Comparison of ENCODE assay signal across 27 cellular contexts in the genomic region with DNA sequence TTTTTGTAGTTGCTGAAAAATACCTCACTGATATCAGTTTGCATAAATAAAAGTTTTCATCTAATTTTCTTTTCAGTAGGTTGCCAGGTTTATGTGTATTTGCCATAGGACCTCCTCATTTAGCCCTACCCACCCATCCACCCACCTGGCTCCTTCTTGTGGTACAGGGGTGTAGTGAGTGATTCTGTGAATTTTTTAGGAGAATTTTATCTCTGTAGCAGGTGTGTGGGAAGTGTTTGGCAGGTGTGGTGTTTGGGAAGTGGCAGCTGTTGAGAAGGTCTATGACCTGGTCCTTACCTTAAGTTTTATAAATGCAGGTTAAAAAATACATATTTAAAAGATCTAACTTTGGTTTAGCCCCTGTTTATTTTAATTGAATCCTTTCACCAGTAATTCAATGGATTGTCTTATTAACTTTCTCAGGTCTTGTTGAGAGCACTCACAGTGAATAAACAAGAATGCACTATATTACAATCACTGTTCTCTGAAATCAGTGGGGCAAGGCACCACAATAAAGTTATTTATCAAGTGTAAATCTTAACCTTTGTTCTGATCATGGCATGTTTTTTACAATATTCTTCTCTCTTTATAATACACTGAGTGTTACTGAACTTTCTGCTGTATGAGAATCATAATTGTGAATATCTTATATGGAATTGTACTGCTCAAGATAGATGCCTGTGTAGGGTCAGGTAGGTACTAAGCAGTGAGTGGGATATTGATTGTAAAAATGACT.
"Had no signal": no experiment of that assay in that cellular context is flagged by ENCODE, and none has a peak within 500 bp of the region (broad histone marks: within the 10 kb centered on the region; RNA-seq: fewer than 3 reads in every experiment).

No MANE protein-coding gene starts in this region.

- H3K9me3 ChIP-seq: ascending aorta, body of pancreas, SJCRH30, SK-N-SH had no signal

- H3K4me1 ChIP-seq: ascending aorta had no signal

- H3K27me3 ChIP-seq: ascending aorta, body of pancreas, SJCRH30 had no signal

- H3K36me3 ChIP-seq: ascending aorta, SJCRH30 had no signal

- ATAC-seq: activated naive CD4-positive, alpha-beta T cell treated with anti-CD3 and anti-CD28 coated beads, Interleukin-2, amount 50 U/mL, for 72 hours; activated naive CD8-positive, alpha-beta T cell treated with anti-CD3 and anti-CD28 coated beads, Interleukin-2, amount 50 U/mL, for 24 hours; activated T-cell treated with anti-CD3 and anti-CD28 coated beads, Interleukin-2, amount 50 U/mL, for 4 hours; body of pancreas; Panc1; Right ventricle myocardium inferior had no signal

- FAIRE-seq: bronchial epithelial cell, K562 had no signal

- H3K27ac ChIP-seq: ascending aorta, body of pancreas, SJCRH30, VCaP had no signal

- H3K4me3 ChIP-seq: ascending aorta, body of pancreas, K562, SJCRH30 had no signal

- DNase-seq: activated CD4-positive, alpha-beta memory T cell treated with anti-CD3 and anti-CD28 coated beads for 36 hours; activated CD4-positive, alpha-beta T cell treated with anti-CD3 and anti-CD28 coated beads, Interleukin-2, amount 10 ng/mL, durations not matched to agents 7 days and 5 days; activated CD4-positive, CD25-positive, alpha-beta regulatory T cell; activated CD8-positive, alpha-beta memory T cell treated with anti-CD3 and anti-CD28 coated beads for 24 hours; activated effector memory CD4-positive, alpha-beta T cell treated with anti-CD3 and anti-CD28 coated beads, Interleukin-2, amount 50 U/mL, for 16 hours; activated naive CD4-positive, alpha-beta T cell treated with Interleukin-2 at 50 U/mL for 16 hours; activated naive CD8-positive, alpha-beta T cell treated with anti-CD3 and anti-CD28 coated beads, Interleukin-2, amount 50 U/mL, for 24 hours; activated T-cell treated with anti-CD3 and anti-CD28 coated beads, Interleukin-2, amount 50 U/mL, for 4 hours; amniotic stem cell; central memory CD4-positive, alpha-beta T cell; Karpas-422; NCI-H1105 treated with DMSO at 0.1 percent for 48 hours; NCI-H1930; NCI-H2227 treated with DMSO at 0.1 percent for 48 hours; NCI-H748 treated with DMSO at 0.1 percent for 48 hours; RPMI8226; SJCRH30; SK-N-SH; T-helper 1 cell had no signal
